16 cellular contexts compared by ENCODE assay signal in the genomic region with DNA sequence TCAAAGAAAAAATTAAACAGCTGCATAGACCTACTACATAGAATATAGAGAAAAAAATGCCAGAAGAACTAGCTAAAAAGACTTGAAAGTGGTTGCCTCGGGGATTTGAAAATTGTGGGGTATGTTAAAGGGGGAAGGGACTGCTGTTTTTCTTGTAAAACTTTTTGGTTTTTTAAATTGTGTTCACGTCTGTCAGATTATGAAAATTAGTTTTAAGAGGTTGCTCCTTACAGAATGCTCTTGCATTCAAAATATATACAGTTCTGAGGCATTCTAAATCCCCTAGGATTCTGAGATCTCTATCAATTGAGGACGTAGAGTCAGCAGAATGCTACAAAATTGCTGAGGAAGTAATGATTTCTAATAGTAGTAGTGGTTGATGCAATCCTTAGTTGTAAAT.
"Had no signal": no experiment of that assay in that cellular context is flagged by ENCODE, and none has a peak within 500 bp of the region (broad histone marks: within the 10 kb centered on the region; RNA-seq: fewer than 3 reads in every experiment).

No MANE protein-coding gene starts in this region.

- H3K9me3 Mint-ChIP-seq: activated naive CD8-positive, alpha-beta T cell treated with anti-CD3 and anti-CD28 coated beads, Interleukin-2, amount 10 ng/mL, durations not matched to agents 7 days and 5 days; brain; endodermal cell; natural killer cell; type B pancreatic cell had no signal

- H3K27me3 ChIP-seq: left lung, stomach had no signal

- H3K27me3 Mint-ChIP-seq: activated naive CD8-positive, alpha-beta T cell treated with anti-CD3 and anti-CD28 coated beads, Interleukin-2, amount 10 ng/mL, durations not matched to agents 7 days and 5 days; brain; type B pancreatic cell had no signal

- ATAC-seq: left lung, natural killer cell had no signal

- DNase-seq: activated CD4-positive, alpha-beta T cell treated with anti-CD3 and anti-CD28 coated beads, Interleukin-2, amount 50 U/mL, for 4 hours; activated gamma-delta T cell; activated naive CD8-positive, alpha-beta T cell treated with anti-CD3 and anti-CD28 coated beads, Interleukin-2, amount 10 ng/mL, durations not matched to agents 7 days and 5 days; caudate nucleus; endodermal cell; foreskin melanocyte; glutamatergic neuron; hypothalamus; kidney; left lung; natural killer cell; stomach; SW 1271 had no signal

- H3K27ac Mint-ChIP-seq: activated naive CD8-positive, alpha-beta T cell treated with anti-CD3 and anti-CD28 coated beads, Interleukin-2, amount 10 ng/mL, durations not matched to agents 7 days and 5 days; brain; endodermal cell; type B pancreatic cell had no signal

- H3K79me2 ChIP-seq: parathyroid adenoma had no signal

- H3K4me3 Mint-ChIP-seq: activated naive CD8-positive, alpha-beta T cell treated with anti-CD3 and anti-CD28 coated beads, Interleukin-2, amount 10 ng/mL, durations not matched to agents 7 days and 5 days; brain; endodermal cell; natural killer cell; type B pancreatic cell had no signal

- H3K27ac ChIP-seq: parathyroid adenoma had no signal

- H3K4me1 ChIP-seq: parathyroid adenoma had no signal

- H3K36me3 Mint-ChIP-seq: natural killer cell had no signal

- H3K4me3 ChIP-seq: left lung, stomach had no signal

- H2AFZ ChIP-seq: parathyroid adenoma had no signal
